9 cellular contexts compared by ENCODE assay signal in the genomic region with DNA sequence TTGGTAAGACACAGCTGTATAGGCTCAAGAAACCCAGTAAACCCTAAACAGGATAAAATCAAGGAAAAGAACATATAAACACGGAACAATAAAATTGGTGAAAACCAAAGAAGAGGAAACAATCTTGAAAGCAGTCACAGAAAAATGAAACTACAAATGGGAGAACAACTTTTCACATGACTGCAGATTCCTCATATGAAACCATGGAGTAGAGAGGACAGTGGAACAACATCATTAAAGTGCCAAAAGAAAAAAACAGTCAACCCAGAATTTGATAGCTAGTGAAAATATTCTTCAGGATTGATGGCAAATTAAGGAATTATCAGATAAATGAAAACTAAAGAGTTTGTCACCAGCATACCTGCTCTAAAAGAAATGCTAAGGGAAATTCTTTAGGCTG.
"Had no signal": no experiment of that assay in that cellular context is flagged by ENCODE, and none has a peak within 500 bp of the region (broad histone marks: within the 10 kb centered on the region; RNA-seq: fewer than 3 reads in every experiment).

No MANE protein-coding gene starts in this region.

- H3K4me1 ChIP-seq: HAP-1 had no signal

- H3K4me1 Mint-ChIP-seq: GM23338 had no signal

- H3K9me3 ChIP-seq: HAP-1 had no signal

- H3K4me3 Mint-ChIP-seq: GM23338 had no signal

- H3K4me2 ChIP-seq: GM23338, KMS-11 had no signal

- H3K27ac Mint-ChIP-seq: GM23338 had no signal

- H3K9ac ChIP-seq: KMS-11 had no signal

- DNase-seq: H7, IMR-90, Karpas-422, KBM-7 had no signal

- H3K27ac ChIP-seq: HL-60, KMS-11 had no signal

- H3K4me3 ChIP-seq: GM23338, HAP-1 had no signal

- H2AFZ ChIP-seq: GM23338 had no signal

- H3K36me3 ChIP-seq: HAP-1 had no signal

- ATAC-seq: GM23338, HCT116 had no signal
